Comparison of ENCODE assay signal across 9 cellular contexts in the genomic region with DNA sequence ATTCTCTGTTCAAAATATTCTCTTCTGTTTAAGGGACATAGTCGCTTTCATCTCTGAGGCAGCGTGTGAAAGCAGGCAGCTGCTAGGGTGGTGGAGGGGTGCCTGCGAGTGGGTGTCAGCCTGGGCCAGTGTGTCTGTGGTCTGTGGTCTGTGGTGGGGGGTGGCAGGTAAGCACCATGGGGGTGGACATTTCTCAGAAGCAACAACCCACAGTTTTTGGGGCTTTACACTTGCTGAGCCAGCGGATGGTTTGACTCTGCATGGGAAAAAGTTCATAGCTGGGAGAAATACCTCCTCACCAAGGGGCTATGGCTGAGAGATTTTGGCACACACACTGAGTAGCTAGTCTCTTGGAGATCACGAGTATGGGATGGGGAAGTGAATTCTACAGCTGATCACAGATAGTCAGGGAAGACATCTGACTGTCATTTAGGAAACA.
A peak's percentile ranks its signal among the peaks of the same experiment; 100 is the strongest.
DNase-seq lines count a peak whose midpoint lies in the region; ATAC-seq, FAIRE-seq and TF ChIP-seq lines count a peak whose summit lies in the region.
"Had no signal": no experiment of that assay in that cellular context is flagged by ENCODE, and none has a peak within 500 bp of the region (broad histone marks: within the 10 kb centered on the region; RNA-seq: fewer than 3 reads in every experiment).

No MANE protein-coding gene starts in this region.

- no peak for TF ChIP-seq POLR2A in H54 (IDR thresholded peaks at IDR 0.05; ENCODE audit: low read depth, low read length)

- no peaks in the 10 kb centered on the region for H3K36me3 Mint-ChIP-seq in activated T-helper 2 cell treated with anti-CD3 and anti-CD28 coated beads, Interferon-gamma antibody, Interleukin-2, Interleukin-4, amounts not matched to agents 10 μg/mL and 5 μg/mL and 100 μg/mL, durations not matched to agents 14 hours and 24 hours and 36 hours (ENCODE audit: low read depth)
- H3K36me3 Mint-ChIP-seq in CD14-positive monocyte, result no peaks in the 10 kb centered on the region

- TF ChIP-seq CTCF in CD14-positive monocyte (IDR thresholded peaks at IDR 0.05), result no peak

- peaks cover 28% of the 10 kb centered on the region for H3K27me3 Mint-ChIP-seq in activated T-helper 2 cell treated with anti-CD3 and anti-CD28 coated beads, Interferon-gamma antibody, Interleukin-2, Interleukin-4, amounts not matched to agents 10 μg/mL and 5 μg/mL and 100 μg/mL, durations not matched to agents 14 hours and 24 hours and 36 hours (ENCODE audit: low read depth)
- peaks cover 2 to 4% (median 3%) of the 10 kb centered on the region in 3 donors for H3K27me3 Mint-ChIP-seq in CD14-positive monocyte (ENCODE audit: low read depth in 3 of 3)

- FAIRE-seq in GM19239 (lab: Jason Lieb, UNC) (peak; percentile 98), H54 (lab: Jason Lieb, UNC) (no peak)
- FAIRE-seq: pancreas had no signal

- DNase-seq in DMS79 treated with DMSO at 0.1 percent for 48 hours (lab: John Stamatoyannopoulos, UW) (peak; percentile 51), GM19239 (ENCODE audit: insufficient read length, low spot score) (peak; percentile 81), H54 (ENCODE audit: insufficient read length, low spot score) (no peak), CD14-positive monocyte (ENCODE audit: low spot score) (no peak), COLO829 (ENCODE audit: low spot score) (no peak)
- DNase-seq in activated T-helper 2 cell treated with anti-CD3 and anti-CD28 coated beads, Interferon-gamma antibody, Interleukin-2, Interleukin-4, amounts not matched to agents 10 μg/mL and 5 μg/mL and 100 μg/mL, durations not matched to agents 14 hours and 24 hours and 36 hours (ENCODE audit: low spot score), result peak; percentile 10
- DNase-seq in effector CD4-positive, alpha-beta T cell, result no peak
- DNase-seq: pancreas had no signal

- peak overlapping the region; percentile 1 for H3K27ac Mint-ChIP-seq in activated T-helper 2 cell treated with anti-CD3 and anti-CD28 coated beads, Interferon-gamma antibody, Interleukin-2, Interleukin-4, amounts not matched to agents 10 μg/mL and 5 μg/mL and 100 μg/mL, durations not matched to agents 14 hours and 24 hours and 36 hours
- no peak overlapping the region for H3K27ac Mint-ChIP-seq in CD14-positive monocyte

- intact Hi-C loops in activated T-helper 2 cell treated with anti-CD3 and anti-CD28 coated beads, Interferon-gamma antibody, Interleukin-2, Interleukin-4, amounts not matched to agents 10 μg/mL and 5 μg/mL and 100 μg/mL, durations not matched to agents 14 hours and 24 hours and 36 hours (cut with micrococcal nuclease), result no loop called here
- intact Hi-C loops in CD14-positive monocyte (cut with micrococcal nuclease), result no loop called here

- H3K4me3 Mint-ChIP-seq in activated T-helper 2 cell treated with anti-CD3 and anti-CD28 coated beads, Interferon-gamma antibody, Interleukin-2, Interleukin-4, amounts not matched to agents 10 μg/mL and 5 μg/mL and 100 μg/mL, durations not matched to agents 14 hours and 24 hours and 36 hours (ENCODE audit: low read depth), result no peak overlapping the region
- H3K4me3 Mint-ChIP-seq in CD14-positive monocyte, result no peak overlapping the region

- ATAC-seq in HG03039 (IDR thresholded peaks at IDR 0.05; ENCODE audit: unreplicated experiment), result peak; percentile 93

- H3K9me3 Mint-ChIP-seq in activated T-helper 2 cell treated with anti-CD3 and anti-CD28 coated beads, Interferon-gamma antibody, Interleukin-2, Interleukin-4, amounts not matched to agents 10 μg/mL and 5 μg/mL and 100 μg/mL, durations not matched to agents 14 hours and 24 hours and 36 hours, result no peaks in the 10 kb centered on the region
- H3K9me3 Mint-ChIP-seq in CD14-positive monocyte, result no peaks in the 10 kb centered on the region

- H3K4me1 Mint-ChIP-seq in activated T-helper 2 cell treated with anti-CD3 and anti-CD28 coated beads, Interferon-gamma antibody, Interleukin-2, Interleukin-4, amounts not matched to agents 10 μg/mL and 5 μg/mL and 100 μg/mL, durations not matched to agents 14 hours and 24 hours and 36 hours (ENCODE audit: low read depth), result peaks cover 10% of the 10 kb centered on the region
- peaks cover 2% of the 10 kb centered on the region for H3K4me1 Mint-ChIP-seq in CD14-positive monocyte

Comparison
In these comparisons a context has a peak if more than half of its experiments do, and no peak if none do; other contexts are left out.
1. DNase-seq: peak in DMS79 treated with DMSO at 0.1 percent for 48 hours (single experiment), GM19239 (single experiment) and activated T-helper 2 cell treated with anti-CD3 and anti-CD28 coated beads, Interferon-gamma antibody, Interleukin-2, Interleukin-4, amounts not matched to agents 10 μg/mL and 5 μg/mL and 100 μg/mL, durations not matched to agents 14 hours and 24 hours and 36 hours (single experiment); none in effector CD4-positive, alpha-beta T cell (single experiment), H54 (single experiment), CD14-positive monocyte (single experiment) and COLO829 (single experiment).